Comparison of ENCODE assay signal across 1 cellular context in genomic region chr6:151436814-151437213, GRCh38.
TF ChIP-seq lines count a peak whose summit lies in the region.

No MANE protein-coding gene starts in this region.

TF ChIP-seq in HepG2, 621 proteins besides CTCF, POLR2A, EP300 and RAD21 (continued from another document and continues in another):
- TF ChIP-seq FOXP4 (CRISPR knock-in tag; IDR thresholded peaks at IDR 0.05) = 0 out of 2 replicates have a peak, but pooled peaks have one; percentile 31
- no peak for TF ChIP-seq RFXAP (CRISPR knock-in tag; IDR thresholded peaks at IDR 0.05; ENCODE audit: borderline replicate concordance)
- no peak for TF ChIP-seq E2F2 (CRISPR knock-in tag; IDR thresholded peaks at IDR 0.05; ENCODE audit: borderline replicate concordance)
- TF ChIP-seq, protein P1, sequence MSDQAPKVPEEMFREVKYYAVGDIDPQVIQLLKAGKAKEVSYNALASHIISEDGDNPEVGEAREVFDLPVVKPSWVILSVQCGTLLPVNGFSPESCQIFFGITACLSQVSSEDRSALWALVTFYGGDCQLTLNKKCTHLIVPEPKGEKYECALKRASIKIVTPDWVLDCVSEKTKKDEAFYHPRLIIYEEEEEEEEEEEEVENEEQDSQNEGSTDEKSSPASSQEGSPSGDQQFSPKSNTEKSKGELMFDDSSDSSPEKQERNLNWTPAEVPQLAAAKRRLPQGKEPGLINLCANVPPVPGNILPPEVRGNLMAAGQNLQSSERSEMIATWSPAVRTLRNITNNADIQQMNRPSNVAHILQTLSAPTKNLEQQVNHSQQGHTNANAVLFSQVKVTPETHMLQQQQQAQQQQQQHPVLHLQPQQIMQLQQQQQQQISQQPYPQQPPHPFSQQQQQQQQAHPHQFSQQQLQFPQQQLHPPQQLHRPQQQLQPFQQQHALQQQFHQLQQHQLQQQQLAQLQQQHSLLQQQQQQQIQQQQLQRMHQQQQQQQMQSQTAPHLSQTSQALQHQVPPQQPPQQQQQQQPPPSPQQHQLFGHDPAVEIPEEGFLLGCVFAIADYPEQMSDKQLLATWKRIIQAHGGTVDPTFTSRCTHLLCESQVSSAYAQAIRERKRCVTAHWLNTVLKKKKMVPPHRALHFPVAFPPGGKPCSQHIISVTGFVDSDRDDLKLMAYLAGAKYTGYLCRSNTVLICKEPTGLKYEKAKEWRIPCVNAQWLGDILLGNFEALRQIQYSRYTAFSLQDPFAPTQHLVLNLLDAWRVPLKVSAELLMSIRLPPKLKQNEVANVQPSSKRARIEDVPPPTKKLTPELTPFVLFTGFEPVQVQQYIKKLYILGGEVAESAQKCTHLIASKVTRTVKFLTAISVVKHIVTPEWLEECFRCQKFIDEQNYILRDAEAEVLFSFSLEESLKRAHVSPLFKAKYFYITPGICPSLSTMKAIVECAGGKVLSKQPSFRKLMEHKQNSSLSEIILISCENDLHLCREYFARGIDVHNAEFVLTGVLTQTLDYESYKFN (CRISPR knock-in tag; conservative IDR thresholded peaks at IDR 0.05) = peak; percentile 82
- TF ChIP-seq ZNF296 (CRISPR knock-in tag; conservative IDR thresholded peaks at IDR 0.05) = no peak
- no peak for TF ChIP-seq IRF2 (CRISPR knock-in tag; IDR thresholded peaks at IDR 0.05)
- no peak for TF ChIP-seq ZNF552 (CRISPR knock-in tag; IDR thresholded peaks at IDR 0.05; ENCODE audit: borderline replicate concordance)
- TF ChIP-seq, protein P2, sequence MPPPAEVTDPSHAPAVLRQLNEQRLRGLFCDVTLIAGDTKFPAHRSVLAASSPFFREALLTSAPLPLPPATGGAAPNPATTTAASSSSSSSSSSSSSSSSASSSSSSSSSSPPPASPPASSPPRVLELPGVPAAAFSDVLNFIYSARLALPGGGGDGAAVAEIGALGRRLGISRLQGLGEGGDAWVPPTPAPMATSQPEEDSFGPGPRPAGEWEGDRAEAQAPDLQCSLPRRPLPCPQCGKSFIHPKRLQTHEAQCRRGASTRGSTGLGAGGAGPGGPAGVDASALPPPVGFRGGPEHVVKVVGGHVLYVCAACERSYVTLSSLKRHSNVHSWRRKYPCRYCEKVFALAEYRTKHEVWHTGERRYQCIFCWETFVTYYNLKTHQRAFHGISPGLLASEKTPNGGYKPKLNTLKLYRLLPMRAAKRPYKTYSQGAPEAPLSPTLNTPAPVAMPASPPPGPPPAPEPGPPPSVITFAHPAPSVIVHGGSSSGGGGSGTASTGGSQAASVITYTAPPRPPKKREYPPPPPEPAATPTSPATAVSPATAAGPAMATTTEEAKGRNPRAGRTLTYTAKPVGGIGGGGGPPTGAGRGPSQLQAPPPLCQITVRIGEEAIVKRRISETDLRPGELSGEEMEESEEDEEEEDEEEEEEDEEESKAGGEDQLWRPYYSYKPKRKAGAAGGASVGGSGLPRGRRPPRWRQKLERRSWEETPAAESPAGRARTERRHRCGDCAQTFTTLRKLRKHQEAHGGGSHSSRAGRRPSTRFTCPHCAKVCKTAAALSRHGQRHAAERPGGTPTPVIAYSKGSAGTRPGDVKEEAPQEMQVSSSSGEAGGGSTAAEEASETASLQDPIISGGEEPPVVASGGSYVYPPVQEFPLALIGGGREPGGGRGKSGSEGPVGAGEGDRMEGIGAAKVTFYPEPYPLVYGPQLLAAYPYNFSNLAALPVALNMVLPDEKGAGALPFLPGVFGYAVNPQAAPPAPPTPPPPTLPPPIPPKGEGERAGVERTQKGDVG (CRISPR knock-in tag; IDR thresholded peaks at IDR 0.05; ENCODE audit: borderline replicate concordance) = no peak
- TF ChIP-seq MTA1 (CRISPR knock-in tag; IDR thresholded peaks at IDR 0.05; ENCODE audit: borderline replicate concordance) = no peak
- no peak for TF ChIP-seq ZFP82 (CRISPR knock-in tag; IDR thresholded peaks at IDR 0.05; ENCODE audit: borderline replicate concordance)
- TF ChIP-seq, protein P3, sequence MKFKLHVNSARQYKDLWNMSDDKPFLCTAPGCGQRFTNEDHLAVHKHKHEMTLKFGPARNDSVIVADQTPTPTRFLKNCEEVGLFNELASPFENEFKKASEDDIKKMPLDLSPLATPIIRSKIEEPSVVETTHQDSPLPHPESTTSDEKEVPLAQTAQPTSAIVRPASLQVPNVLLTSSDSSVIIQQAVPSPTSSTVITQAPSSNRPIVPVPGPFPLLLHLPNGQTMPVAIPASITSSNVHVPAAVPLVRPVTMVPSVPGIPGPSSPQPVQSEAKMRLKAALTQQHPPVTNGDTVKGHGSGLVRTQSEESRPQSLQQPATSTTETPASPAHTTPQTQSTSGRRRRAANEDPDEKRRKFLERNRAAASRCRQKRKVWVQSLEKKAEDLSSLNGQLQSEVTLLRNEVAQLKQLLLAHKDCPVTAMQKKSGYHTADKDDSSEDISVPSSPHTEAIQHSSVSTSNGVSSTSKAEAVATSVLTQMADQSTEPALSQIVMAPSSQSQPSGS (CRISPR knock-in tag; IDR thresholded peaks at IDR 0.05) = no peak
- TF ChIP-seq MED13 (CRISPR knock-in tag; IDR thresholded peaks at IDR 0.05) = no peak
- no peak for TF ChIP-seq ZNF326 (CRISPR knock-in tag; IDR thresholded peaks at IDR 0.05; ENCODE audit: borderline replicate concordance)
- TF ChIP-seq CEBPG (CRISPR knock-in tag; IDR thresholded peaks at IDR 0.05) = peak; percentile 43; the same call in 1 of the 2 replicates
- no peak for TF ChIP-seq ETV6 (CRISPR knock-in tag; conservative IDR thresholded peaks at IDR 0.05)
- no peak for TF ChIP-seq NBN (conservative IDR thresholded peaks at IDR 0.05)
- no peak for TF ChIP-seq EED (CRISPR knock-in tag; IDR thresholded peaks at IDR 0.05)
- TF ChIP-seq, protein P4, sequence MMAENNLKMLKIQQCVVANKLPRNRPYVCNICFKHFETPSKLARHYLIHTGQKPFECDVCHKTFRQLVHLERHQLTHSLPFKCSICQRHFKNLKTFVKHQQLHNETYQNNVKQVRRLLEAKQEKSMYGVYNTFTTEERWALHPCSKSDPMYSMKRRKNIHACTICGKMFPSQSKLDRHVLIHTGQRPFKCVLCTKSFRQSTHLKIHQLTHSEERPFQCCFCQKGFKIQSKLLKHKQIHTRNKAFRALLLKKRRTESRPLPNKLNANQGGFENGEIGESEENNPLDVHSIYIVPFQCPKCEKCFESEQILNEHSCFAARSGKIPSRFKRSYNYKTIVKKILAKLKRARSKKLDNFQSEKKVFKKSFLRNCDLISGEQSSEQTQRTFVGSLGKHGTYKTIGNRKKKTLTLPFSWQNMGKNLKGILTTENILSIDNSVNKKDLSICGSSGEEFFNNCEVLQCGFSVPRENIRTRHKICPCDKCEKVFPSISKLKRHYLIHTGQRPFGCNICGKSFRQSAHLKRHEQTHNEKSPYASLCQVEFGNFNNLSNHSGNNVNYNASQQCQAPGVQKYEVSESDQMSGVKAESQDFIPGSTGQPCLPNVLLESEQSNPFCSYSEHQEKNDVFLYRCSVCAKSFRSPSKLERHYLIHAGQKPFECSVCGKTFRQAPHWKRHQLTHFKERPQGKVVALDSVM (CRISPR knock-in tag; IDR thresholded peaks at IDR 0.05) = 0 out of 2 replicates have a peak, but pooled peaks have one; percentile 24
- TF ChIP-seq, protein P5, sequence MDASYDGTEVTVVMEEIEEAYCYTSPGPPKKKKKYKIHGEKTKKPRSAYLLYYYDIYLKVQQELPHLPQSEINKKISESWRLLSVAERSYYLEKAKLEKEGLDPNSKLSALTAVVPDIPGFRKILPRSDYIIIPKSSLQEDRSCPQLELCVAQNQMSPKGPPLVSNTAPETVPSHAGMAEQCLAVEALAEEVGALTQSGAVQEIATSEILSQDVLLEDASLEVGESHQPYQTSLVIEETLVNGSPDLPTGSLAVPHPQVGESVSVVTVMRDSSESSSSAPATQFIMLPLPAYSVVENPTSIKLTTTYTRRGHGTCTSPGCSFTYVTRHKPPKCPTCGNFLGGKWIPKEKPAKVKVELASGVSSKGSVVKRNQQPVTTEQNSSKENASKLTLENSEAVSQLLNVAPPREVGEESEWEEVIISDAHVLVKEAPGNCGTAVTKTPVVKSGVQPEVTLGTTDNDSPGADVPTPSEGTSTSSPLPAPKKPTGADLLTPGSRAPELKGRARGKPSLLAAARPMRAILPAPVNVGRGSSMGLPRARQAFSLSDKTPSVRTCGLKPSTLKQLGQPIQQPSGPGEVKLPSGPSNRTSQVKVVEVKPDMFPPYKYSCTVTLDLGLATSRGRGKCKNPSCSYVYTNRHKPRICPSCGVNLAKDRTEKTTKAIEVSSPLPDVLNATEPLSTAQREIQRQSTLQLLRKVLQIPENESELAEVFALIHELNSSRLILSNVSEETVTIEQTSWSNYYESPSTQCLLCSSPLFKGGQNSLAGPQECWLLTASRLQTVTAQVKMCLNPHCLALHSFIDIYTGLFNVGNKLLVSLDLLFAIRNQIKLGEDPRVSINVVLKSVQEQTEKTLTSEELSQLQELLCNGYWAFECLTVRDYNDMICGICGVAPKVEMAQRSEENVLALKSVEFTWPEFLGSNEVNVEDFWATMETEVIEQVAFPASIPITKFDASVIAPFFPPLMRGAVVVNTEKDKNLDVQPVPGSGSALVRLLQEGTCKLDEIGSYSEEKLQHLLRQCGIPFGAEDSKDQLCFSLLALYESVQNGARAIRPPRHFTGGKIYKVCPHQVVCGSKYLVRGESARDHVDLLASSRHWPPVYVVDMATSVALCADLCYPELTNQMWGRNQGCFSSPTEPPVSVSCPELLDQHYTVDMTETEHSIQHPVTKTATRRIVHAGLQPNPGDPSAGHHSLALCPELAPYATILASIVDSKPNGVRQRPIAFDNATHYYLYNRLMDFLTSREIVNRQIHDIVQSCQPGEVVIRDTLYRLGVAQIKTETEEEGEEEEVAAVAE (CRISPR knock-in tag; IDR thresholded peaks at IDR 0.05; ENCODE audit: borderline replicate concordance) = no peak
- TF ChIP-seq TERF1 (CRISPR knock-in tag; IDR thresholded peaks at IDR 0.05) = no peak
- no peak for TF ChIP-seq CCAR2 (optimal IDR thresholded peaks at IDR 0.05; ENCODE audit: low read depth, low read length)
- peak; percentile 86 for TF ChIP-seq HNF1A (IDR thresholded peaks at IDR 0.05; ENCODE audit: low read depth)
- peak; percentile 60; the same call in 1 of the 2 replicates for TF ChIP-seq HNF1A (CRISPR knock-in tag; IDR thresholded peaks at IDR 0.05; ENCODE audit: borderline replicate concordance)
- TF ChIP-seq MAFG (CRISPR knock-in tag; IDR thresholded peaks at IDR 0.05) = no peak
- no peak for TF ChIP-seq ZNF337 (CRISPR knock-in tag; IDR thresholded peaks at IDR 0.05; ENCODE audit: borderline replicate concordance, low read depth)
- 0 out of 2 replicates have a peak, but pooled peaks have one; percentile 8 for TF ChIP-seq BCL6 (CRISPR knock-in tag; IDR thresholded peaks at IDR 0.05)
- no peak for TF ChIP-seq SALL1 (CRISPR knock-in tag; IDR thresholded peaks at IDR 0.05)
- TF ChIP-seq ZNF563 (CRISPR knock-in tag; IDR thresholded peaks at IDR 0.05) = no peak
- TF ChIP-seq YEATS4 (CRISPR knock-in tag; IDR thresholded peaks at IDR 0.05; ENCODE audit: borderline replicate concordance) = peak; percentile 58; the same call in 1 of the 2 replicates
